ENCODE assay signal across 24 cellular contexts in genomic region chr10:59273453-59273852, GRCh38.
"Had no signal": no experiment of that assay in that cellular context is flagged by ENCODE, and none has a peak within 500 bp of the region (broad histone marks: within the 10 kb centered on the region; RNA-seq: fewer than 3 reads in every experiment).

No MANE protein-coding gene starts in this region.

- H3K79me2 ChIP-seq: parathyroid adenoma had no signal

- H3K36me3 Mint-ChIP-seq: activated naive CD4-positive, alpha-beta T cell treated with anti-CD3 and anti-CD28 coated beads, Interleukin-2, amount 50 U/mL, for 24 hours; memory B cell had no signal

- H3K4me1 ChIP-seq: parathyroid adenoma, sigmoid colon had no signal

- H3K9me3 ChIP-seq: sigmoid colon, tibial artery had no signal

- H3K27ac ChIP-seq: parathyroid adenoma, sigmoid colon, SK-N-MC, tibial artery had no signal

- H3K4me1 Mint-ChIP-seq: activated B cell treated with CpG ODN at 0.5 μM for 24 hours; activated CD4-positive, alpha-beta T cell treated with anti-CD3 and anti-CD28 coated beads for 36 hours; activated naive CD4-positive, alpha-beta T cell treated with anti-CD3 and anti-CD28 coated beads, Interleukin-2, amount 50 U/mL, for 24 hours; memory B cell; T-helper 17 cell had no signal

- H3K27ac Mint-ChIP-seq: activated B cell treated with CpG ODN at 0.5 μM for 24 hours; activated CD4-positive, alpha-beta T cell treated with anti-CD3 and anti-CD28 coated beads for 36 hours; activated naive CD4-positive, alpha-beta T cell treated with anti-CD3 and anti-CD28 coated beads, Interleukin-2, amount 50 U/mL, for 24 hours; activated T-cell treated with anti-CD3 and anti-CD28 coated beads, Interleukin-2, amount 50 U/mL, for 24 hours; memory B cell; nephron; T-helper 17 cell had no signal

- H3K9me3 Mint-ChIP-seq: activated B cell treated with CpG ODN at 0.5 μM for 24 hours, memory B cell, nephron had no signal

- H3K4me3 ChIP-seq: sigmoid colon, SK-N-MC, tibial artery had no signal

- DNase-seq: activated B cell treated with CpG ODN at 0.5 μM for 24 hours; activated CD4-positive, alpha-beta T cell treated with anti-CD3 and anti-CD28 coated beads for 36 hours; activated CD4-positive, alpha-beta T cell treated with anti-CD3 and anti-CD28 coated beads, Interleukin-2, amount 50 U/mL, for 4 hours; activated CD8-positive, alpha-beta memory T cell treated with anti-CD3 and anti-CD28 coated beads for 24 hours; activated CD8-positive, alpha-beta memory T cell treated with anti-CD3 and anti-CD28 coated beads, Interleukin-2, amount 50 U/mL, for 4 hours; activated gamma-delta T cell; activated T-cell treated with anti-CD3 and anti-CD28 coated beads, Interleukin-2, amount 50 U/mL, for 24 hours; aorta; effector CD4-positive, alpha-beta T cell; glutamatergic neuron; hypothalamus; left cardiac atrium; sigmoid colon; stimulated activated CD4-positive, alpha-beta T cell treated with anti-CD3 and anti-CD28 coated beads, Interleukin-2, amount 100 ng/mL, for 48 hours; stimulated activated CD8-positive, alpha-beta memory T cell treated with anti-CD3 and anti-CD28 coated beads, Interleukin-4, amount 100 ng/mL, for 48 hours; stimulated activated naive CD4-positive, alpha-beta T cell treated with Interleukin-2 at 50 U/mL for 16 hours; SW 1271; T-helper 17 cell; tibial artery had no signal

- H3K4me3 Mint-ChIP-seq: activated B cell treated with CpG ODN at 0.5 μM for 24 hours; activated CD4-positive, alpha-beta T cell treated with anti-CD3 and anti-CD28 coated beads for 36 hours; activated naive CD4-positive, alpha-beta T cell treated with anti-CD3 and anti-CD28 coated beads, Interleukin-2, amount 50 U/mL, for 24 hours; activated T-cell treated with anti-CD3 and anti-CD28 coated beads, Interleukin-2, amount 50 U/mL, for 24 hours; memory B cell; nephron; T-helper 17 cell had no signal

- H2AFZ ChIP-seq: parathyroid adenoma had no signal

- H3K27me3 ChIP-seq: sigmoid colon, tibial artery had no signal

- H3K9ac ChIP-seq: parathyroid adenoma had no signal

- H3K27me3 Mint-ChIP-seq: activated B cell treated with CpG ODN at 0.5 μM for 24 hours; activated CD4-positive, alpha-beta T cell treated with anti-CD3 and anti-CD28 coated beads for 36 hours; activated naive CD4-positive, alpha-beta T cell treated with anti-CD3 and anti-CD28 coated beads, Interleukin-2, amount 50 U/mL, for 24 hours; activated T-cell treated with anti-CD3 and anti-CD28 coated beads, Interleukin-2, amount 50 U/mL, for 24 hours; memory B cell had no signal
